In the genomic region with DNA sequence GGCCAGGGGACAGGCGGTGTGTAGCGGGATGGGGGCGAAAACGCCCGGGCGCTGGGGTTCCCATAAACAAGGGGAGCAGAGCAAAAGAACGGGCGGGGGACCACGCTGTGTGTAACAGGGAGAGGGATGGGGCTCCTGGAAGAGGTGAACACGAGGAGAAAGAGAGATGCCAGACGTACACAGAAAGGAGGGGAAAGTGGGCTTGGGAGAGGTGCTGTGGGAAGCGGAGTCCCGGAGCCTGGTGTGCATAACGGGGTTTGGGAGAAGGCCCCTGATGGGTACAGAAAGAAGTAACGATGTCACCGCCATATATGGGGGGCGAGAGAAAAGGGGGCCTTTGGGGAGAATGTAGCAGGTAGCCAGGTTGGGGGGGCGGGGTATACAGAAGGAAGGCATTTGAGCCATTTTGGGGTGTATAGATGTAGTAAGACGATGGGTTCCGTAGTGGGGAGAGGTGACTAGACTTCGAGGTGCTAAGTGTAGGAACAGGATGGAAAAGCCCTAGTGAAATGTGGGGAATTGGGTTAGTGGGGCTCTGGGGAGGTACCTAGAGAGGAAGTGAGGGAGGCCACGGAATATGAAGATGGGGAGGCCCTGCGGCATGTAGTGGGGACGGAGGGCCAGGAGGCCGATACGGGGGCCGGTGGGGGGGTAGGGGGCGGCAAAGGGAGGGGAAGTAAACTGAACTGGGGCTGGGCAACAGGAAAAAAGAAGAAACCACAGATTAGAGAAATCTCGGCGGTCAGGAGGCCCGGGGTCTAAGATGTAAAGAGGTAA, we compare ENCODE assay signal across 8 cellular contexts. TPM values are rescaled to one million over a fixed set of nuclear protein-coding genes. Genes with fewer than 3 reads are reported as not detected.
DNase-seq lines count a peak whose midpoint lies in the region; ATAC-seq and TF ChIP-seq lines count a peak whose summit lies in the region.

No MANE protein-coding gene starts in this region.

- CTCF ChIA-PET in mammary epithelial cell (lab: Charles Lee; ENCODE audit: low non-redundant PET) = interaction anchor here (0.6 kb wide), 1 partner anchor 10 kb away, joined by 7 read pairs; no protein-coding TSS in a partner anchor

- dilution Hi-C loops in mammary epithelial cell (cut with HindIII; ENCODE audit: low sequenced_read_pairs) = loop anchor here (10.0 kb wide), 1 partner anchor 487 kb away; a partner anchor contains a TSS

- H3K4me3 ChIP-seq in OCI-LY3 (ENCODE audit: low read length) = peak overlapping the region; percentile 86
- peak overlapping the region; percentile 81 to 86 (median 86) for H3K4me3 ChIP-seq in mammary epithelial cell (replicated peaks in 1 of 3; ENCODE audit: insufficient read depth in 1 of 3, low read depth in 2 of 3, low read length in 3 of 3)
- H3K4me3 ChIP-seq in liver (ENCODE audit: low read depth in 1 of 3, low read length in 3 of 3) = peak overlapping the region; percentile 65 to 86 (median 79)

- TF ChIP-seq CTCF in OCI-LY3 (IDR thresholded peaks at IDR 0.05; ENCODE audit: low read depth, low read length) (no peak), mammary epithelial cell (conservative IDR thresholded peaks at IDR 0.05 in 1 of 2, IDR thresholded peaks at IDR 0.05 in 1 of 2; ENCODE audit: extremely low read depth in 1 of 2, insufficient read depth in 1 of 2, low read depth in 1 of 2, low read length in 2 of 2) (no peak), liver (IDR thresholded peaks at IDR 0.05; ENCODE audit: low read depth, low read length, missing input control) (no peak)

- no TSS peak for BruUV-seq in mammary epithelial cell (replicated peaks; lab: Mats Ljungman, UMichigan)

- intact Hi-C loops in mammary epithelial cell (cut with micrococcal nuclease) = loop anchor here (1.0 kb wide), 1 partner anchor 34 kb away; a partner anchor contains a TSS

- peaks cover 13% of the 10 kb centered on the region for H3K36me3 ChIP-seq in OCI-LY3 (replicated peaks; ENCODE audit: low read depth, low read length)
- peaks cover 4% of the 10 kb centered on the region for H3K36me3 ChIP-seq in mammary epithelial cell (ENCODE audit: insufficient read depth, low read length)
- peaks cover 0 to 9% (median under 1%) of the 10 kb centered on the region in 4 donors for H3K36me3 ChIP-seq in liver (ENCODE audit: control insufficient read depth in 4 of 4, insufficient read depth in 3 of 4, low read depth in 1 of 4, low read length in 3 of 4)

- WGBS in mammary epithelial cell (ENCODE audit: low coverage, missing lambda C conversion rate) = 2% methylated on average over 7 of the region's 31 CpGs
- whole genome bisulfite sequencing in liver = 1% methylated on average over 31 of the region's 31 CpGs

- H3K9ac ChIP-seq in OCI-LY3 (ENCODE audit: low read length) = peak overlapping the region; percentile 92
- H3K9ac ChIP-seq in mammary epithelial cell (ENCODE audit: insufficient read depth, low read length) = peak overlapping the region; percentile 65
- peak overlapping the region; percentile 58 to 84 for H3K9ac ChIP-seq in liver (ENCODE audit: low read depth in 1 of 2, low read length in 2 of 2)

- H3K27ac ChIP-seq in OCI-LY3 (ENCODE audit: low read length) (peak overlapping the region; percentile 84), mammary epithelial cell (ENCODE audit: insufficient read depth, low read depth, low read length) (peak overlapping the region; percentile 51), liver (ENCODE audit: low read depth in 1 of 2, low read length in 2 of 2) (peak overlapping the region; percentile 83 to 91), substantia nigra (ENCODE audit: low read depth, low read length, poor library complexity, severe bottlenecking) (peak overlapping the region; percentile 86)

- H3K4me1 ChIP-seq in OCI-LY3 (ENCODE audit: low read length) (peaks cover 24% of the 10 kb centered on the region), mammary epithelial cell (ENCODE audit: insufficient read depth, low read length) (peaks cover 40% of the 10 kb centered on the region), liver (ENCODE audit: control insufficient read depth in 4 of 4, insufficient read depth in 4 of 4, low read length in 3 of 4) (peaks cover 18 to 70% (median 51%) of the 10 kb centered on the region in 4 donors)

- in situ Hi-C loops in mammary epithelial cell (cut with MboI; ENCODE audit: low sequenced_read_pairs in 2 of 2) = loop anchor here in 1 of 2 donors (25.0 kb wide), 1 partner anchor 504 kb away; a partner anchor contains a TSS

- peaks cover 85% of the 10 kb centered on the region for H3K79me2 ChIP-seq in OCI-LY3 (ENCODE audit: low read length)
- peaks cover 77% of the 10 kb centered on the region for H3K79me2 ChIP-seq in mammary epithelial cell (ENCODE audit: insufficient read depth, low read length)

- H3K4me2 ChIP-seq in OCI-LY3 (ENCODE audit: low read length) (peak overlapping the region; percentile 84), mammary epithelial cell (ENCODE audit: insufficient read depth, low read depth, low read length) (peak overlapping the region; percentile 86)

- H3K9me3 ChIP-seq in OCI-LY3 (ENCODE audit: insufficient read depth, low read length) = no peaks in the 10 kb centered on the region
- H3K9me3 ChIP-seq in mammary epithelial cell (replicated peaks; ENCODE audit: insufficient read depth, low read length) = no peaks in the 10 kb centered on the region
- H3K9me3 ChIP-seq in liver (ENCODE audit: control insufficient read depth in 4 of 4, low read length in 3 of 4) = no peaks in the 10 kb centered on the region

- H2AFZ ChIP-seq in OCI-LY3 (ENCODE audit: low read depth, low read length) = no peak overlapping the region
- peak overlapping the region; percentile 55 for H2AFZ ChIP-seq in mammary epithelial cell (ENCODE audit: low read depth, low read length)

- peak; percentile 27 for DNase-seq in activated gamma-delta T cell treated with Interleukin-2 at 50 U/mL for 16 hours
- no peak for DNase-seq in activated gamma-delta T cell (lab: John Stamatoyannopoulos, UW)
- DNase-seq in mammary epithelial cell = peak; percentile 23
- peak in 2 of 49 donors; percentile 54 to 58 for DNase-seq in substantia nigra (lab: John Stamatoyannopoulos, UW)
- DNase-seq in hepatic stellate cell (ENCODE audit: low spot score) = no peak

- H4K20me1 ChIP-seq in OCI-LY3 (ENCODE audit: insufficient read depth, low read length) = no peaks in the 10 kb centered on the region
- H4K20me1 ChIP-seq in mammary epithelial cell (ENCODE audit: insufficient read depth, low read length) = no peaks in the 10 kb centered on the region

- ATAC-seq in HG02678 (IDR thresholded peaks at IDR 0.05; ENCODE audit: unreplicated experiment) = no peak

- TF ChIP-seq RAD21 in liver (IDR thresholded peaks at IDR 0.05) = no peak

- H3K27me3 ChIP-seq in OCI-LY3 (ENCODE audit: low read depth, low read length) (no peaks in the 10 kb centered on the region), mammary epithelial cell (ENCODE audit: insufficient read depth, low read length) (no peaks in the 10 kb centered on the region), liver (ENCODE audit: control insufficient read depth in 4 of 4, insufficient read depth in 4 of 4, low read length in 3 of 4) (no peaks in the 10 kb centered on the region)

TF ChIP-seq in liver, 16 proteins besides CTCF, POLR2A, EP300 and RAD21:
- TF ChIP-seq TAF1 (conservative IDR thresholded peaks at IDR 0.05) (no peak), HNF4A (conservative IDR thresholded peaks at IDR 0.05) (no peak)

RNA-seq across cellular contexts. Expression of a gene that starts 0.8 kb away (rescaled TPM):
- total RNA-seq in mammary epithelial cell (10 to 100 TPM in 1 of 2 donors, 1 to 10 TPM in 1; 7.5 to 30.1 TPM), liver (1 to 10 TPM; 2.6 to 5.0 TPM)
- polyA plus RNA-seq in mammary epithelial cell (6.7 TPM), liver (1 to 10 TPM; 5.1 to 5.2 TPM)
- 42.1 TPM for polyA minus RNA-seq in mammary epithelial cell

RNA-seq across cellular contexts. Expression of a gene that starts 1.9 kb away (rescaled TPM):
- total RNA-seq in mammary epithelial cell (10 to 100 TPM; 19.8 to 30.4 TPM), liver (1 to 10 TPM; 2.1 to 7.3 TPM)
- polyA plus RNA-seq in mammary epithelial cell (18.4 TPM), liver (1 to 10 TPM; 4.8 to 5.6 TPM)
- 13.3 TPM for polyA minus RNA-seq in mammary epithelial cell

RNA-seq across cellular contexts. Expression of a gene that starts 6.4 kb away (rescaled TPM):
- total RNA-seq in mammary epithelial cell (1 to 10 TPM; 5.5 to 7.0 TPM), liver (1 to 10 TPM; 3.6 to 5.6 TPM)
- polyA plus RNA-seq in mammary epithelial cell (2.0 TPM), liver (10 to 100 TPM in 1 of 2 donors, 1 to 10 TPM in 1; 6.1 to 13.5 TPM)
- polyA minus RNA-seq in mammary epithelial cell = 0.31 TPM

RNA-seq across cellular contexts. Expression of a gene that starts 13.3 kb away (rescaled TPM):
- 100 to 1,000 TPM in 1 of 2 donors, 10 to 100 TPM in 1; 71.3 to 219 TPM for total RNA-seq in mammary epithelial cell
- 92.2 TPM for polyA plus RNA-seq in mammary epithelial cell
- polyA minus RNA-seq in mammary epithelial cell = 122 TPM
- 10 to 100 TPM; 49.4 to 66.6 TPM for total RNA-seq in liver
- 10 to 100 TPM in 1 of 2 donors, 1 to 10 TPM in 1; 8.6 to 53.1 TPM for polyA plus RNA-seq in liver

RNA-seq across cellular contexts. Expression of a gene that starts 17.2 kb away (rescaled TPM):
- total RNA-seq in mammary epithelial cell (1 to 10 TPM; 4.2 to 6.1 TPM), liver (1 to 10 TPM; 3.9 to 6.0 TPM)
- polyA plus RNA-seq in mammary epithelial cell (2.7 TPM), liver (1 to 10 TPM in 1 of 2 donors, under 1 TPM in 1; 0.79 to 3.6 TPM)
- polyA minus RNA-seq in mammary epithelial cell = 6.7 TPM

Comparison
In these comparisons a context has a peak if more than half of its experiments do, and no peak if none do; other contexts are left out.
1. DNase-seq: peak in activated gamma-delta T cell treated with Interleukin-2 at 50 U/mL for 16 hours (single experiment) and mammary epithelial cell (single experiment); none in activated gamma-delta T cell (single experiment) and hepatic stellate cell (single experiment).
2. Peak in every context shown above with its lines, with median percentiles within 50 percentile points of each other: H3K27ac ChIP-seq, H3K4me3 ChIP-seq and H3K9ac ChIP-seq.